In the genomic region with DNA sequence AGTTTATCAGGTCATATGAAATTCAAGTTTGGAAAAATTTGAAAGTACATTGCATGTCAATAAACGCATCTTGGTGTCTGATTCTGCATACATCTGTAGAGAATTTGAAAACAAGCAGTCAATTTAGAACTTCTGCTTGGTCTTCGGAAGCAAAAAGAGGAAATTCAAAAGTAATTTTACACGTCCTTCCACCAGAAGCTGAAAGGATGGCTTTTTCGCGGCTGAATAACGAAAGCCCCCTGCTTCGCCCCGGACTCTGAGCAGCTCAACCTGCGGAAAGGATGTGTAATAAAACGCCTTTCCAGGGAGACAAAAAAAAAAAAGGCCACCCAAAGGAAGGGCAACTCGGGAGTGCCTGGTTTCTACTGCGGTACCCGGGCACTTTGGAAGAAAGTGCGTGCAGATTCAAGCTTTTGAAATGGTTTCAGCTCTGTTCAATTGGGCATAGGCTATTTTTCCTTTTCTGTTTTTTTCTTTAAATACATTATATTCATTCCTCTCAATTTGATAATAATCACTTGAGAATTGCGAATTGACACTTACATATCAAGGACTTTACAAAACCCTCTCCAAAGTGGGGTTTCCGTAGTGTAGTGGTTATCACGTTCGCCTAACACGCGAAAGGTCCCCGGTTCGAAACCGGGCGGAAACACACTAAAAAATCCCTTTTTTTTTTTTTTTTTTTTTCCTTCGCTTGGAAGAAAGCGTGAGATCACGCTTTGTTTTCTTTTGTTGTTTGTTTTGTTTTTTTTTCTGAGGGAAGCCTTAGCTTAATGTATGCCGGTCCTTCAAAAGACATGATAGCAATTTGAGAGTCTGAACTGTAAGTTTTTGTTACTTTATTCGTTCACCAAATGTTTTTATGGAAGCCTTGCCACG, we compare ENCODE assay signal across 1 cellular context.
A peak's percentile ranks its signal among the peaks of the same experiment; 100 is the strongest.
TF ChIP-seq lines count a peak whose summit lies in the region.

No MANE protein-coding gene starts in this region.

TF ChIP-seq in K562, 482 proteins besides CTCF, POLR2A, EP300 and RAD21 (continued from another document):
- TF ChIP-seq ATF1 (CRISPR knock-in tag; IDR thresholded peaks at IDR 0.05) (no peak), ATF1 (tag; IDR thresholded peaks at IDR 0.05) (peak; percentile 51), DMBX1 (CRISPR knock-in tag; IDR thresholded peaks at IDR 0.05; ENCODE audit: borderline replicate concordance) (peak; percentile 40; the same call in 1 of the 2 replicates), SMARCA4 (IDR thresholded peaks at IDR 0.05) (0 out of 2 replicates have a peak, but pooled peaks have one; percentile 9), ZNF197 (CRISPR knock-in tag; IDR thresholded peaks at IDR 0.05; ENCODE audit: low read depth) (0 out of 2 replicates have a peak, but pooled peaks have one; percentile 32), HLTF (IDR thresholded peaks at IDR 0.05) (0 out of 2 replicates have a peak, but pooled peaks have one; percentile 45), CBX3 (IDR thresholded peaks at IDR 0.05; ENCODE audit: borderline replicate concordance in 1 of 2, low read length in 2 of 2) (peak in 1 of 2 experiments; percentile 65; a peak in 2 of 3 replicates), TRIM24 (IDR thresholded peaks at IDR 0.05) (peak in 1 of 2 experiments; percentile 60; a peak in 1 of 4 replicates), CTBP1 (IDR thresholded peaks at IDR 0.05; ENCODE audit: borderline replicate concordance) (0 out of 2 replicates have a peak, but pooled peaks have one; percentile 29), FOXJ2 (tag; IDR thresholded peaks at IDR 0.05) (0 out of 2 replicates have a peak, but pooled peaks have one; percentile 56), HMG20B (CRISPR knock-in tag; IDR thresholded peaks at IDR 0.05) (no peak), ETV6 (IDR thresholded peaks at IDR 0.05; ENCODE audit: borderline replicate concordance in 1 of 2, low read depth in 2 of 2, low read length in 1 of 2) (0 out of 4 replicates have a peak, but pooled peaks of 1 of the 2 experiments have one; percentile 15), ETV6 (CRISPR knock-in tag; IDR thresholded peaks at IDR 0.05; ENCODE audit: borderline replicate concordance) (no peak), NBN (IDR thresholded peaks at IDR 0.05; ENCODE audit: low read depth) (peak; percentile 73), TAF9B (IDR thresholded peaks at IDR 0.05; ENCODE audit: partially characterized antibody) (no peak), ZNF785 (CRISPR knock-in tag; IDR thresholded peaks at IDR 0.05) (no peak), TEAD4 (IDR thresholded peaks at IDR 0.05; ENCODE audit: low read length) (peak; percentile 84), TEAD4 (CRISPR knock-in tag; IDR thresholded peaks at IDR 0.05; ENCODE audit: borderline replicate concordance) (no peak), EP400 (IDR thresholded peaks at IDR 0.05) (peak; percentile 57)
- TF ChIP-seq, protein P1, sequence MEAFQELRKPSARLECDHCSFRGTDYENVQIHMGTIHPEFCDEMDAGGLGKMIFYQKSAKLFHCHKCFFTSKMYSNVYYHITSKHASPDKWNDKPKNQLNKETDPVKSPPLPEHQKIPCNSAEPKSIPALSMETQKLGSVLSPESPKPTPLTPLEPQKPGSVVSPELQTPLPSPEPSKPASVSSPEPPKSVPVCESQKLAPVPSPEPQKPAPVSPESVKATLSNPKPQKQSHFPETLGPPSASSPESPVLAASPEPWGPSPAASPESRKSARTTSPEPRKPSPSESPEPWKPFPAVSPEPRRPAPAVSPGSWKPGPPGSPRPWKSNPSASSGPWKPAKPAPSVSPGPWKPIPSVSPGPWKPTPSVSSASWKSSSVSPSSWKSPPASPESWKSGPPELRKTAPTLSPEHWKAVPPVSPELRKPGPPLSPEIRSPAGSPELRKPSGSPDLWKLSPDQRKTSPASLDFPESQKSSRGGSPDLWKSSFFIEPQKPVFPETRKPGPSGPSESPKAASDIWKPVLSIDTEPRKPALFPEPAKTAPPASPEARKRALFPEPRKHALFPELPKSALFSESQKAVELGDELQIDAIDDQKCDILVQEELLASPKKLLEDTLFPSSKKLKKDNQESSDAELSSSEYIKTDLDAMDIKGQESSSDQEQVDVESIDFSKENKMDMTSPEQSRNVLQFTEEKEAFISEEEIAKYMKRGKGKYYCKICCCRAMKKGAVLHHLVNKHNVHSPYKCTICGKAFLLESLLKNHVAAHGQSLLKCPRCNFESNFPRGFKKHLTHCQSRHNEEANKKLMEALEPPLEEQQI (IDR thresholded peaks at IDR 0.05): peak; percentile 74; the same call in 1 of the 2 replicates
- TF ChIP-seq, protein P2, sequence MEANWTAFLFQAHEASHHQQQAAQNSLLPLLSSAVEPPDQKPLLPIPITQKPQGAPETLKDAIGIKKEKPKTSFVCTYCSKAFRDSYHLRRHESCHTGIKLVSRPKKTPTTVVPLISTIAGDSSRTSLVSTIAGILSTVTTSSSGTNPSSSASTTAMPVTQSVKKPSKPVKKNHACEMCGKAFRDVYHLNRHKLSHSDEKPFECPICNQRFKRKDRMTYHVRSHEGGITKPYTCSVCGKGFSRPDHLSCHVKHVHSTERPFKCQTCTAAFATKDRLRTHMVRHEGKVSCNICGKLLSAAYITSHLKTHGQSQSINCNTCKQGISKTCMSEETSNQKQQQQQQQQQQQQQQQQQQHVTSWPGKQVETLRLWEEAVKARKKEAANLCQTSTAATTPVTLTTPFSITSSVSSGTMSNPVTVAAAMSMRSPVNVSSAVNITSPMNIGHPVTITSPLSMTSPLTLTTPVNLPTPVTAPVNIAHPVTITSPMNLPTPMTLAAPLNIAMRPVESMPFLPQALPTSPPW (CRISPR knock-in tag; IDR thresholded peaks at IDR 0.05): peak; percentile 45
- TF ChIP-seq, protein P3, sequence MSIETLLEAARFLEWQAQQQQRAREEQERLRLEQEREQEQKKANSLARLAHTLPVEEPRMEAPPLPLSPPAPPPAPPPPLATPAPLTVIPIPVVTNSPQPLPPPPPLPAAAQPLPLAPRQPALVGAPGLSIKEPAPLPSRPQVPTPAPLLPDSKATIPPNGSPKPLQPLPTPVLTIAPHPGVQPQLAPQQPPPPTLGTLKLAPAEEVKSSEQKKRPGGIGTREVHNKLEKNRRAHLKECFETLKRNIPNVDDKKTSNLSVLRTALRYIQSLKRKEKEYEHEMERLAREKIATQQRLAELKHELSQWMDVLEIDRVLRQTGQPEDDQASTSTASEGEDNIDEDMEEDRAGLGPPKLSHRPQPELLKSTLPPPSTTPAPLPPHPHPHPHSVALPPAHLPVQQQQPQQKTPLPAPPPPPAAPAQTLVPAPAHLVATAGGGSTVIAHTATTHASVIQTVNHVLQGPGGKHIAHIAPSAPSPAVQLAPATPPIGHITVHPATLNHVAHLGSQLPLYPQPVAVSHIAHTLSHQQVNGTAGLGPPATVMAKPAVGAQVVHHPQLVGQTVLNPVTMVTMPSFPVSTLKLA (conservative IDR thresholded peaks at IDR 0.05): peak in 1 of 2 experiments; percentile 75; a peak in 1 of 4 replicates
- TF ChIP-seq, protein P4, sequence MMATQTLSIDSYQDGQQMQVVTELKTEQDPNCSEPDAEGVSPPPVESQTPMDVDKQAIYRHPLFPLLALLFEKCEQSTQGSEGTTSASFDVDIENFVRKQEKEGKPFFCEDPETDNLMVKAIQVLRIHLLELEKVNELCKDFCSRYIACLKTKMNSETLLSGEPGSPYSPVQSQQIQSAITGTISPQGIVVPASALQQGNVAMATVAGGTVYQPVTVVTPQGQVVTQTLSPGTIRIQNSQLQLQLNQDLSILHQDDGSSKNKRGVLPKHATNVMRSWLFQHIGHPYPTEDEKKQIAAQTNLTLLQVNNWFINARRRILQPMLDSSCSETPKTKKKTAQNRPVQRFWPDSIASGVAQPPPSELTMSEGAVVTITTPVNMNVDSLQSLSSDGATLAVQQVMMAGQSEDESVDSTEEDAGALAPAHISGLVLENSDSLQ (IDR thresholded peaks at IDR 0.05): no peak
- TF ChIP-seq, protein P5, sequence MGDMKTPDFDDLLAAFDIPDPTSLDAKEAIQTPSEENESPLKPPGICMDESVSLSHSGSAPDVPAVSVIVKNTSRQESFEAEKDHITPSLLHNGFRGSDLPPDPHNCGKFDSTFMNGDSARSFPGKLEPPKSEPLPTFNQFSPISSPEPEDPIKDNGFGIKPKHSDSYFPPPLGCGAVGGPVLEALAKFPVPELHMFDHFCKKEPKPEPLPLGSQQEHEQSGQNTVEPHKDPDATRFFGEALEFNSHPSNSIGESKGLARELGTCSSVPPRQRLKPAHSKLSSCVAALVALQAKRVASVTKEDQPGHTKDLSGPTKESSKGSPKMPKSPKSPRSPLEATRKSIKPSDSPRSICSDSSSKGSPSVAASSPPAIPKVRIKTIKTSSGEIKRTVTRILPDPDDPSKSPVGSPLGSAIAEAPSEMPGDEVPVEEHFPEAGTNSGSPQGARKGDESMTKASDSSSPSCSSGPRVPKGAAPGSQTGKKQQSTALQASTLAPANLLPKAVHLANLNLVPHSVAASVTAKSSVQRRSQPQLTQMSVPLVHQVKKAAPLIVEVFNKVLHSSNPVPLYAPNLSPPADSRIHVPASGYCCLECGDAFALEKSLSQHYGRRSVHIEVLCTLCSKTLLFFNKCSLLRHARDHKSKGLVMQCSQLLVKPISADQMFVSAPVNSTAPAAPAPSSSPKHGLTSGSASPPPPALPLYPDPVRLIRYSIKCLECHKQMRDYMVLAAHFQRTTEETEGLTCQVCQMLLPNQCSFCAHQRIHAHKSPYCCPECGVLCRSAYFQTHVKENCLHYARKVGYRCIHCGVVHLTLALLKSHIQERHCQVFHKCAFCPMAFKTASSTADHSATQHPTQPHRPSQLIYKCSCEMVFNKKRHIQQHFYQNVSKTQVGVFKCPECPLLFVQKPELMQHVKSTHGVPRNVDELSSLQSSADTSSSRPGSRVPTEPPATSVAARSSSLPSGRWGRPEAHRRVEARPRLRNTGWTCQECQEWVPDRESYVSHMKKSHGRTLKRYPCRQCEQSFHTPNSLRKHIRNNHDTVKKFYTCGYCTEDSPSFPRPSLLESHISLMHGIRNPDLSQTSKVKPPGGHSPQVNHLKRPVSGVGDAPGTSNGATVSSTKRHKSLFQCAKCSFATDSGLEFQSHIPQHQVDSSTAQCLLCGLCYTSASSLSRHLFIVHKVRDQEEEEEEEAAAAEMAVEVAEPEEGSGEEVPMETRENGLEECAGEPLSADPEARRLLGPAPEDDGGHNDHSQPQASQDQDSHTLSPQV (IDR thresholded peaks at IDR 0.05): peak; percentile 60; the same call in 1 of the 2 replicates
